8 cellular contexts compared by ENCODE assay signal in the genomic region with DNA sequence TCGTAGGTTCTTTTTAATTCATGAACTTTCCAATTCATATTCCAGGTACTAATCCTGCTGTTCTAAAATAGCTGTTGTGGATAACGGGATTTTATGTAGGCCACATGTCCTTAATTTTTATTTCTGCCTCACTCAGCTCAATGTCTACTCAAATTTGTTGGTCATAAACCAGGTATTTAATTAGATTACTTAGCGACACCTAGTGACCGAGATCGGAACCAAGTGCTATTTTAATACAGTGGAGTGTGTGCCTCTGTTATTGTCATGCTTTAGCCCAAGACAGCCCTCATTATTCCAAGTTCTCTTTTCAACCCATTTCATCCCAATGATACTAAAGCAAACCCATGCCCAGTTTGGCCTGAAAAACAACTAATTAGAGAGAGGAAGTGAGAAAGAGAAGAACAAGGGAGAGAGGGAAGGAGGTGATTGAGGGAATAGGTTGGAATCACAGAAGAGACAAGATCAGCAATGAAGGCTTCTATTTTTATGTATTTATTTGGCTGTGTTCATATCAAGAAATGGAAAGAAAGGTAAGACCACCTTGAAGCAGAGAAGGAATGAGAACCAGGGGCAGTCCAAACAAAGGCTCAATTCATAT. TPM values are rescaled to one million over a fixed set of nuclear protein-coding genes. Genes with fewer than 3 reads are reported as not detected.
A peak's percentile ranks its signal among the peaks of the same experiment; 100 is the strongest.
DNase-seq lines count a peak whose midpoint lies in the region; ATAC-seq and TF ChIP-seq lines count a peak whose summit lies in the region.

No MANE protein-coding gene starts in this region.

- H3K4me3 ChIP-seq in NB4 (ENCODE audit: low read depth, low read length) (no peak overlapping the region), adrenal gland (no peak overlapping the region), skeletal muscle tissue (ENCODE audit: low read length in 3 of 3) (no peak overlapping the region)

- ATAC-seq in GM21576 (IDR thresholded peaks at IDR 0.05; ENCODE audit: unreplicated experiment) (peak; percentile 87), left ventricle myocardium superior (peak; percentile 84), GM21825 (IDR thresholded peaks at IDR 0.05; ENCODE audit: unreplicated experiment) (no peak)

- TF ChIP-seq CTCF in NB4 (IDR thresholded peaks at IDR 0.05; ENCODE audit: low read depth, low read length), result peak; percentile 69
- TF ChIP-seq CTCF in adrenal gland (IDR thresholded peaks at IDR 0.05), result peak; percentile 49 to 87 (median 75)

- peak; percentile 56 for DNase-seq in D341Med (ENCODE audit: low spot score)
- peak; percentile 63 for DNase-seq in NB4 (ENCODE audit: low read depth)
- peak; percentile 72 for DNase-seq in SK-N-DZ (ENCODE audit: low spot score)
- peak; percentile 59 to 89 (median 74) for DNase-seq in adrenal gland
- DNase-seq in left ventricle myocardium superior, result no peak

- H3K27me3 ChIP-seq in adrenal gland (no peaks in the 10 kb centered on the region), skeletal muscle tissue (ENCODE audit: control insufficient read depth in 3 of 3, insufficient read depth in 3 of 3, low read length in 3 of 3) (no peaks in the 10 kb centered on the region)

- H3K9me3 ChIP-seq in adrenal gland (replicated peaks in 1 of 3) (no peaks in the 10 kb centered on the region), skeletal muscle tissue (ENCODE audit: control insufficient read depth in 3 of 3, low read length in 3 of 3) (no peaks in the 10 kb centered on the region)

- no peak for TF ChIP-seq POLR2A in NB4 (IDR thresholded peaks at IDR 0.05; ENCODE audit: extremely low read depth, insufficient read length)
- TF ChIP-seq POLR2A in adrenal gland (IDR thresholded peaks at IDR 0.05), result no peak

- H3K9ac ChIP-seq in skeletal muscle tissue (ENCODE audit: low read depth in 1 of 3, low read length in 3 of 3), result peak overlapping the region in 2 of 3 donors; percentile 24 to 27

- intact Hi-C loops in adrenal gland (cut with DNase I), result loop anchor here in 1 of 2 donors (5.0 to 10.0 kb wide), 3 partner anchors 289 to 586 kb away; no protein-coding TSS in a partner anchor
- intact Hi-C loops in left ventricle myocardium superior (cut with micrococcal nuclease), result loop anchor here (5.0 to 10.0 kb wide), 3 partner anchors 289 to 589 kb away; no protein-coding TSS in a partner anchor

- H3K4me1 ChIP-seq in adrenal gland (replicated peaks in 1 of 2) (no peaks in the 10 kb centered on the region), skeletal muscle tissue (ENCODE audit: control insufficient read depth in 3 of 3, insufficient read depth in 3 of 3, low read length in 3 of 3) (peaks cover 14 to 27% (median 20%) of the 10 kb centered on the region in 3 donors)

- H3K27ac ChIP-seq in adrenal gland, result no peak overlapping the region
- H3K27ac ChIP-seq in skeletal muscle tissue (ENCODE audit: low read depth, low read length), result peak overlapping the region; percentile 63

- no peaks in the 10 kb centered on the region for H3K36me3 ChIP-seq in adrenal gland (replicated peaks in 1 of 2)
- H3K36me3 ChIP-seq in skeletal muscle tissue (ENCODE audit: control insufficient read depth in 3 of 3, insufficient read depth in 3 of 3, low read length in 3 of 3), result no peaks in the 10 kb centered on the region

- 13 to 16% (median 15%) methylated on average over 5 of the region's 5 CpGs for WGBS in adrenal gland, 4 donors

RNA-seq across cellular contexts. Expression of gene IFNG-AS1, which starts 45.9 kb away (rescaled TPM):
- not detected in 2 replicates for polyA plus RNA-seq in SK-N-DZ (2014; cell fraction: cytosol; rRNA removed)
- not detected in 2 replicates for polyA plus RNA-seq in SK-N-DZ (2014; cell fraction: nucleus; rRNA removed)
- under 1 TPM in 1 of 8 donors, not detected in 7; 0.24 TPM for total RNA-seq in adrenal gland
- not detected for polyA plus RNA-seq in adrenal gland
- not detected for total RNA-seq in left ventricle myocardium superior
- 1.0 TPM for total RNA-seq in skeletal muscle tissue
